In genomic region chr3:46923559-46924350, GRCh38 we compare ENCODE assay signal across 8 cellular contexts. TPM values are rescaled to one million over a fixed set of nuclear protein-coding genes. Genes with fewer than 3 reads are reported as not detected.
DNase-seq lines count a peak whose midpoint lies in the region; ATAC-seq and TF ChIP-seq lines count a peak whose summit lies in the region.

No MANE protein-coding gene starts in this region.

- no peak overlapping the region for H2AFZ ChIP-seq in smooth muscle cell (ENCODE audit: low read depth)

- no peak for ATAC-seq in GM19351 (IDR thresholded peaks at IDR 0.05; ENCODE audit: unreplicated experiment)

- H3K79me2 ChIP-seq in smooth muscle cell (ENCODE audit: low read depth), result peaks cover 3% of the 10 kb centered on the region

- H3K36me3 ChIP-seq in adrenal gland (replicated peaks in 1 of 2) (peaks cover 0 to 63% of the 10 kb centered on the region in 2 donors), left ventricle myocardium inferior (peaks cover 65% of the 10 kb centered on the region), smooth muscle cell (ENCODE audit: low read depth) (no peaks in the 10 kb centered on the region)

- intact Hi-C loops in adrenal gland (cut with DNase I) (loop anchor here (5.0 kb wide), 1 partner anchor 74 kb away; no protein-coding TSS in a partner anchor), left ventricle myocardium inferior (cut with micrococcal nuclease) (loop anchor here (5.0 kb wide), 1 partner anchor 74 kb away; no protein-coding TSS in a partner anchor)

- H3K4me1 ChIP-seq in adrenal gland (replicated peaks in 1 of 2) (peaks cover 32 to 48% of the 10 kb centered on the region in 2 donors), left ventricle myocardium inferior (peaks cover 59% of the 10 kb centered on the region), smooth muscle cell (ENCODE audit: low read depth) (no peaks in the 10 kb centered on the region)

- H3K9me3 ChIP-seq in adrenal gland (replicated peaks in 1 of 3), result no peaks in the 10 kb centered on the region
- no peaks in the 10 kb centered on the region for H3K9me3 ChIP-seq in left ventricle myocardium inferior (replicated peaks)
- no peaks in the 10 kb centered on the region for H3K9me3 ChIP-seq in smooth muscle cell (replicated peaks; ENCODE audit: low read depth)

- no peak overlapping the region for H3K4me3 ChIP-seq in adrenal gland
- no peak overlapping the region for H3K4me3 ChIP-seq in left ventricle myocardium inferior
- H3K4me3 ChIP-seq in smooth muscle cell, result no peak overlapping the region

- H4K20me1 ChIP-seq in smooth muscle cell (ENCODE audit: low read depth), result peaks cover 54% of the 10 kb centered on the region

- H3K9ac ChIP-seq in smooth muscle cell (ENCODE audit: low read depth), result no peak overlapping the region

- H3K27ac ChIP-seq in adrenal gland (peak overlapping the region in 1 of 5 donors; percentile 88), left ventricle myocardium inferior (replicated peaks) (no peak overlapping the region), smooth muscle cell (ENCODE audit: low read depth) (no peak overlapping the region)

- no peak overlapping the region for H3K4me2 ChIP-seq in smooth muscle cell

- TF ChIP-seq CTCF in adrenal gland (IDR thresholded peaks at IDR 0.05) (peak; percentile 59 to 96 (median 82)), left ventricle myocardium inferior (IDR thresholded peaks at IDR 0.05; ENCODE audit: borderline replicate concordance) (peak; percentile 77), smooth muscle cell (IDR thresholded peaks at IDR 0.05; ENCODE audit: borderline replicate concordance, insufficient read depth, poor library complexity, severe bottlenecking) (peak; percentile 55)

- no peaks in the 10 kb centered on the region for H3K27me3 ChIP-seq in adrenal gland
- no peaks in the 10 kb centered on the region for H3K27me3 ChIP-seq in left ventricle myocardium inferior (ENCODE audit: low read depth)
- no peaks in the 10 kb centered on the region for H3K27me3 ChIP-seq in smooth muscle cell (ENCODE audit: low read depth)

- no peak for TF ChIP-seq POLR2A in adrenal gland (IDR thresholded peaks at IDR 0.05)

- H3F3A ChIP-seq in smooth muscle cell (ENCODE audit: low read depth), result no peaks in the 10 kb centered on the region

- 35 to 45% (median 39%) methylated on average over 8 to 11 of the region's 11 CpGs for WGBS in adrenal gland, 4 donors
- 72% methylated on average over 11 of the region's 11 CpGs for WGBS in smooth muscle cell (ENCODE audit: low lambda C conversion rate)

- DNase-seq in ELR (ENCODE audit: low read depth) (peak; percentile 58), NCI-H460 (ENCODE audit: extremely low read depth, low read depth) (peak; percentile 30), adrenal gland (peak in 4 of 7 donors; percentile 43 to 65 (median 59)), left ventricle myocardium inferior (no peak), smooth muscle cell (lab: John Stamatoyannopoulos, UW; ENCODE audit: unreplicated experiment) (no peak), NCI-H1105 (lab: John Stamatoyannopoulos, UW) (no peak), NCI-H510A (lab: John Stamatoyannopoulos, UW) (no peak)

RNA-seq across cellular contexts. Expression of gene PTH1R, which starts 46.2 kb away (rescaled TPM):
- 0.20 and 0.30 TPM in 2 replicates for total RNA-seq in NCI-H460 (2014; rRNA removed; shearing (Covaris generic))
- polyA plus RNA-seq in NCI-H460 (2014; cell fraction: nucleus; rRNA removed), result 1.4 and 2.3 TPM in 2 replicates
- 100 to 1,000 TPM in 2 of 8 donors, 10 to 100 TPM in 6; 10.0 to 117 (median 47.5) TPM for total RNA-seq in adrenal gland
- polyA plus RNA-seq in adrenal gland, result 1,000 to 10,000 TPM in 1 of 3 donors, 100 to 1,000 TPM in 1, 10 to 100 TPM in 1; 10.4 to 1,399 (median 244) TPM
- total RNA-seq in left ventricle myocardium inferior, result 6.4 TPM
- total RNA-seq in smooth muscle cell, result 15.4 and 17.7 TPM in 2 replicates
- polyA plus RNA-seq in smooth muscle cell, result 39.2 and 50.6 TPM in 2 replicates

RNA-seq across cellular contexts. Expression of gene CCDC12, which starts 52.8 kb away (rescaled TPM):
- total RNA-seq in NCI-H460 (2014; rRNA removed; shearing (Covaris generic)), result 33.1 and 40.5 TPM in 2 replicates
- polyA plus RNA-seq in NCI-H460 (2014; cell fraction: nucleus; rRNA removed), result 19.1 and 27.3 TPM in 2 replicates
- 10 to 100 TPM; 33.2 to 77.0 (median 65.9) TPM for total RNA-seq in adrenal gland
- 100 to 1,000 TPM in 2 of 3 donors, 10 to 100 TPM in 1; 72.0 to 145 (median 122) TPM for polyA plus RNA-seq in adrenal gland
- total RNA-seq in left ventricle myocardium inferior, result 31.0 TPM
- 12.5 and 23.9 TPM in 2 replicates for total RNA-seq in smooth muscle cell
- polyA plus RNA-seq in smooth muscle cell, result 52.4 and 69.0 TPM in 2 replicates

RNA-seq across cellular contexts. Expression of gene NBEAL2, which starts 55.7 kb away (rescaled TPM):
- total RNA-seq in NCI-H460 (2014; rRNA removed; shearing (Covaris generic)), result 14.8 and 16.3 TPM in 2 replicates
- polyA plus RNA-seq in NCI-H460 (2014; cell fraction: nucleus; rRNA removed), result 257 and 277 TPM in 2 replicates
- total RNA-seq in adrenal gland (10 to 100 TPM; 17.5 to 47.1 (median 29.0) TPM), left ventricle myocardium inferior (12.6 TPM), smooth muscle cell (11.0 and 11.9 TPM in 2 replicates)
- polyA plus RNA-seq in adrenal gland (100 to 1,000 TPM in 1 of 3 donors, 10 to 100 TPM in 2; 20.8 to 154 (median 71.6) TPM), smooth muscle cell (4.1 and 26.8 TPM in 2 replicates)

Comparison
In these comparisons a context has a peak if more than half of its experiments do, and no peak if none do; other contexts are left out.
1. DNase-seq: peak in ELR (single experiment), NCI-H460 (single experiment) and adrenal gland (4 of 7); none in left ventricle myocardium inferior (single experiment), smooth muscle cell (single experiment), NCI-H1105 (single experiment) and NCI-H510A (single experiment).
2. Peak in every context shown above with its lines, with median percentiles within 50 percentile points of each other: CTCF ChIP-seq.